Comparison of ENCODE assay signal across 27 cellular contexts in the genomic region with DNA sequence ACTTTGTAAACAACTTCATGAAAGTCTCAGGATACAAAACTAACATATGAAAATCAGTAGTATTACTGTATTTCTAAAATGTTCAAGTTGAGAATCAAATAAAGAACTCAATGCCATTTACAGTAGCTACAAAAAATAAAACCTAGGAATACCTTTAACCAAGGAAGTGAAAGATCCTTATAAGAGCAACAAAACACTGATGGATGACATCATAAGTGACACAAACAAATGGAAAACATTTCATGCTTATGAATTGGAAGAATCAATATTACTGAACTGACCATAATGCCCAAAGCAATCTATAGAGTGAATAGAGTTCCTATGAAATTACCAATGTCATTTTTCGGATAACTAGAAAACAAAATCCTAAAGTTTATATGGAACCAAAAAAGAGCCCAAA.
"Had no signal": no experiment of that assay in that cellular context is flagged by ENCODE, and none has a peak within 500 bp of the region (broad histone marks: within the 10 kb centered on the region; RNA-seq: fewer than 3 reads in every experiment).

No MANE protein-coding gene starts in this region.

- H3K9me3 ChIP-seq: testis, thyroid gland, uterus, vagina had no signal

- H3K36me3 ChIP-seq: stomach, suprapubic skin, thoracic aorta, thyroid gland, tibial artery, tibial nerve, transverse colon, upper lobe of left lung, upper lobe of right lung, uterus, vagina had no signal

- H3K27me3 ChIP-seq: stomach, suprapubic skin, testis, thyroid gland, tibial artery, tibial nerve, transverse colon, upper lobe of left lung, upper lobe of right lung, uterus, vagina had no signal

- H3K4me3 ChIP-seq: stomach, suprapubic skin, testis, thoracic aorta, thyroid gland, tibial artery, tibial nerve, transverse colon, upper lobe of left lung, upper lobe of right lung, uterus, vagina had no signal

- FAIRE-seq: urothelium cell line had no signal

- DNase-seq: stimulated activated CD4-positive, alpha-beta T cell treated with anti-CD3 and anti-CD28 coated beads, Interleukin-2, amount 100 ng/mL, for 48 hours; stimulated activated CD4-positive, alpha-beta T cell treated with anti-CD3 and anti-CD28 coated beads, Interleukin-4, amount 100 ng/mL, for 1 hour; stimulated activated CD4-positive, alpha-beta T cell treated with anti-CD3 and anti-CD28 coated beads, Interleukin-4, amount 100 ng/mL, for 24 hours; stimulated activated CD4-positive, alpha-beta T cell treated with anti-CD3 and anti-CD28 coated beads, Interleukin-4, amount 100 ng/mL, for 4 hours; stimulated activated CD8-positive, alpha-beta memory T cell treated with anti-CD3 and anti-CD28 coated beads, Interleukin-4, amount 100 ng/mL, for 48 hours; stimulated activated naive B cell treated with anti-CD40 and anti-IgM and Interleukin-4, amounts not matched to agents 10 μg/mL and 1 μg/mL and 100 μg/mL, for 72 hours; stimulated activated naive CD4-positive, alpha-beta T cell; stimulated activated naive CD4-positive, alpha-beta T cell treated with Interleukin-2 at 50 U/mL for 16 hours; stimulated activated naive CD8-positive, alpha-beta T cell treated with anti-CD3 and anti-CD28 coated beads, Interleukin-15, amount 100 ng/mL, for 72 hours; stimulated activated naive CD8-positive, alpha-beta T cell treated with anti-CD3 and anti-CD28 coated beads, Interleukin-15, Interleukin-2, amounts not matched to agents 100 U/mL and 50 U/mL, for 24 hours; stomach; substantia nigra; testis; thyroid gland; tibial artery; transverse colon; trophoblast cell; upper lobe of left lung; upper lobe of right lung; uterus had no signal

- H3K27ac ChIP-seq: stomach, suprapubic skin, testis, thoracic aorta, thyroid gland, tibial artery, tibial nerve, transverse colon, upper lobe of left lung, upper lobe of right lung, uterus, vagina had no signal

- ATAC-seq: stimulated activated effector memory CD8-positive, alpha-beta T cell treated with anti-CD3 and anti-CD28 coated beads, Interleukin-12 subunit alpha, Interleukin-12 subunit beta, amount 100 ng/mL, for 72 hours; stimulated activated memory B cell treated with anti-CD40 and anti-IgM and Interleukin-4, amounts not matched to agents 10 μg/mL and 1 μg/mL and 100 μg/mL, for 72 hours; stimulated activated naive B cell treated with anti-CD40 and anti-IgM and Interleukin-4, amounts not matched to agents 10 μg/mL and 1 μg/mL and 100 μg/mL, for 72 hours; stimulated activated naive CD8-positive, alpha-beta T cell treated with anti-CD3 and anti-CD28 coated beads, Interleukin-15, amount 100 ng/mL, for 72 hours; stimulated activated naive CD8-positive, alpha-beta T cell treated with anti-CD3 and anti-CD28 coated beads, Interleukin-15, Interleukin-2, amounts not matched to agents 100 U/mL and 50 U/mL, for 24 hours; upper lobe of right lung had no signal

- H3K4me1 ChIP-seq: stomach, suprapubic skin, testis, thyroid gland, tibial artery, tibial nerve, transverse colon, upper lobe of left lung, upper lobe of right lung, uterus, vagina had no signal
